20 cellular contexts compared by ENCODE assay signal in the genomic region with DNA sequence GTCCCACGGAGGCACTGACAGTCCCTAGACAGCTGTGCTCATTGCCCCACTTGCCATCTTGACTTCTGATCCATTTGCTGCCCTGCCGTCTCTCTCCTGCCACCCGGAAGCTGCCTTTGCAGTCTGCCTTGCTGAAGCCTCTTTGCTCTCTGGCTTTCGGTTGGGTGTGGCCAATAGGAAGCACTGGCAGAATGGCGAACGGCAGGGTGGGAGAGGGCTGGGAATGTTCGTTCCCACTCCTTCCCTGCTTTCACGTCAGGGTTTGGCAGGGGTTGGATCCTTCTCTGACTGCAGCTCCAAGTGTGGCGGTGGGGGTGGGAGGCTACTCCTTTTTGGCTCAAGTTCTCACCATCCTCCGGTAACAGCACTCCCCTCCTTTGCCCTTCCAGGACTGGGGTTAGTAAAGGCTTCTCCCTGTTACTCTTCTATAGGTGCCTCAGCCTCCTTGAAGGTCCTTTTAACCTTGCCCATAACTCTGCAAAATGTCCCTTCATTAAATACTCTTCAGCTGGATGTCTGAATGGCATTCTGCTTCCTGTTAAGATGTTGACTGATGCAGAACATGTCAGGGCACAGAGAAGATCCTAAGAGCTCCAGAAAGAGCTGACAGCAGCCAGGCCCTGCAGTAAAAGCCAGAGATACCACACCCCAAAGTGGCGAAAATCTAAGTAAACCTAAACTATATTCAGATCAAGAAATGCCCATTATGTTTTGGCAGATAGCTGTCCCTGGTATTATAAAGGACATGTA.
DNase-seq lines count a peak whose midpoint lies in the region; ATAC-seq and TF ChIP-seq lines count a peak whose summit lies in the region.
"Had no signal": no experiment of that assay in that cellular context is flagged by ENCODE, and none has a peak within 500 bp of the region (broad histone marks: within the 10 kb centered on the region; RNA-seq: fewer than 3 reads in every experiment).

No MANE protein-coding gene starts in this region.

- H3K36me3 Mint-ChIP-seq in brain: no peaks in the 10 kb centered on the region

- H3K27me3 ChIP-seq in SJCRH30: no peaks in the 10 kb centered on the region
- H3K27me3 ChIP-seq: thyroid gland had no signal

- no peak overlapping the region for H3K27ac ChIP-seq in SJCRH30
- H3K27ac ChIP-seq: coronary artery, psoas muscle, thyroid gland had no signal

- peak overlapping the region in 3 of 5 experiments; percentile 36 to 59 (median 56) for H3K27ac Mint-ChIP-seq in brain
- H3K27ac Mint-ChIP-seq: activated CD8-positive, alpha-beta T cell treated with anti-CD3 and anti-CD28 coated beads, Interleukin-2, amount 10 ng/mL, durations not matched to agents 7 days and 5 days; B cell had no signal

- peak overlapping the region in 1 of 5 experiments; percentile 31 for H3K4me3 Mint-ChIP-seq in brain
- H3K4me3 Mint-ChIP-seq: activated CD8-positive, alpha-beta T cell treated with anti-CD3 and anti-CD28 coated beads, Interleukin-2, amount 10 ng/mL, durations not matched to agents 7 days and 5 days; B cell had no signal

- no peak overlapping the region for H3K4me3 ChIP-seq in SJCRH30
- H3K4me3 ChIP-seq: coronary artery, psoas muscle, thyroid gland had no signal

- peaks cover 39% of the 10 kb centered on the region for H3K4me1 Mint-ChIP-seq in brain
- H3K4me1 Mint-ChIP-seq: B cell had no signal

- TF ChIP-seq CTCF in brain (conservative IDR thresholded peaks at IDR 0.05) (no peak), GM10266 (IDR thresholded peaks at IDR 0.05; ENCODE audit: control insufficient read depth, insufficient read depth, low read depth, missing control alignments) (no peak)

- no peak for ATAC-seq in GM21367 (IDR thresholded peaks at IDR 0.05; ENCODE audit: unreplicated experiment)
- ATAC-seq: activated CD8-positive, alpha-beta T cell treated with anti-CD3 and anti-CD28 coated beads, Interleukin-2, amount 10 ng/mL, durations not matched to agents 7 days and 5 days; left ventricle myocardium superior; psoas muscle had no signal

- peaks cover 0 to 9% (median 2%) of the 10 kb centered on the region in 5 experiments for H3K9me3 Mint-ChIP-seq in brain

- H3K4me1 ChIP-seq in SJCRH30: peaks cover 25% of the 10 kb centered on the region
- H3K4me1 ChIP-seq: psoas muscle, thyroid gland had no signal

- peak; percentile 33 to 61 for DNase-seq in SHP77 (lab: John Stamatoyannopoulos, UW)
- DNase-seq in SHP77 treated with DMSO at 0.1 percent for 48 hours (lab: John Stamatoyannopoulos, UW): no peak
- DNase-seq in left kidney (ENCODE audit: low read depth, low spot score): peak; percentile 53
- DNase-seq in GM10266 (ENCODE audit: extremely low spot score): no peak
- no peak for DNase-seq in SJCRH30
- no peak for DNase-seq in SKM-1 (lab: John Stamatoyannopoulos, UW; ENCODE audit: unreplicated experiment)
- DNase-seq: activated CD4-positive, CD25-positive, alpha-beta regulatory T cell treated with anti-CD3 and anti-CD28 coated beads, Interleukin-2, amount 50 U/mL, for 72 hours; activated CD8-positive, alpha-beta T cell treated with anti-CD3 and anti-CD28 coated beads, Interleukin-2, amount 10 ng/mL, durations not matched to agents 7 days and 5 days; activated gamma-delta T cell; left ventricle myocardium superior; NCI-H1092; NCI-H2029 treated with DMSO at 0.1 percent for 48 hours; psoas muscle; stimulated activated CD4-positive, alpha-beta T cell treated with anti-CD3 and anti-CD28 coated beads, Interleukin-4, amount 100 ng/mL, for 1 hour; stimulated activated naive CD4-positive, alpha-beta T cell treated with Interleukin-2 at 50 U/mL for 16 hours; thyroid gland had no signal

- peaks cover 7% of the 10 kb centered on the region for H3K9me3 ChIP-seq in SJCRH30 (replicated peaks)
- H3K9me3 ChIP-seq: psoas muscle, thyroid gland had no signal

- H3K36me3 ChIP-seq in SJCRH30: no peaks in the 10 kb centered on the region
- H3K36me3 ChIP-seq: thyroid gland had no signal

- peaks cover 4% of the 10 kb centered on the region for H3K27me3 Mint-ChIP-seq in brain

Comparison
In these comparisons a context has a peak if more than half of its experiments do, and no peak if none do; other contexts are left out.
1. DNase-seq: peak in SHP77 (2 of 2) and left kidney (single experiment); none in SHP77 treated with DMSO at 0.1 percent for 48 hours (single experiment), GM10266 (single experiment), SJCRH30 (0 of 2) and SKM-1 (single experiment).